ENCODE assay signal across 23 cellular contexts in the genomic region with DNA sequence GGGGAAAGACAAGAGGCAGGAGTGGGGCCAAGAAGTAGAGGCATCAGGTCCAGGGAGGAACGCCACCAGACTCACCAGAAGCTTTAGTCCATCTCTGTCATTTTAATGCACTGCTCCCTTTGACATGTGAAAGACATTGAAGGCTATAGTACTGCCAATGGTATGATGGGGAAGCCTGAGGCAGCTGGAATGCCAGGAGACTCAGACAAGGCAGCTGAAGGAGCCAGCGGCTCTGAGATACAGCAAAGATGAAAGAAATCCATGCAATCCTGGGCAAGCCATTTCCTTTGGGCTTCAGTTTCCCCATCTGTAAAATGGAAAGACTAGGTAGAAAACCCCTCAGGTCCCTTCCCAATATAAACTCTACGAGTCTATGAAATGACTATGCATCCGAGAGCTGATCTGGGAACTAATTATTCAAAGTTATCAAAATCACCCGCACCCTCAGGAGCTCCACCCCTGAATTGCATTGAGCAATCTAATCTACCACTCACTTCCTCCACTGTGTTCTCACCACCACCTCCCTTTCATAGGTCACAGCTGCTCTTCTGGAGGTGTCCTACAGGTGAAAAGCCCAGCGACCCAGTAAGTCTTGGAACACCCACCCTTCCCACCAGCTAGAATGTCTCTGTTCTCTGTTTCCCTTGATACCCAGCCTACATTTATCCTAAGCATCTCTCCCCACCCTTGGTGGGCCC. TPM values are rescaled to one million over a fixed set of nuclear protein-coding genes. Genes with fewer than 3 reads are reported as not detected.
A peak's percentile ranks its signal among the peaks of the same experiment; 100 is the strongest.
DNase-seq lines count a peak whose midpoint lies in the region; ATAC-seq, FAIRE-seq and TF ChIP-seq lines count a peak whose summit lies in the region.
"Had no signal": no experiment of that assay in that cellular context is flagged by ENCODE, and none has a peak within 500 bp of the region (broad histone marks: within the 10 kb centered on the region; RNA-seq: fewer than 3 reads in every experiment).

No MANE protein-coding gene starts in this region.

- H3K4me1 ChIP-seq in small intestine (ENCODE audit: control insufficient read depth in 2 of 2, insufficient read depth in 1 of 2, low read depth in 1 of 2, low read length in 1 of 2), result no peaks in the 10 kb centered on the region
- H3K4me1 ChIP-seq: gastrocnemius medialis had no signal

- H3K4me3 ChIP-seq in HL-60 (replicated peaks; ENCODE audit: insufficient read depth, low read length) (0 out of 2 replicates have a peak overlapping the region, but pooled peaks have one; percentile 3), small intestine (ENCODE audit: low read depth in 1 of 2, low read length in 2 of 2) (no peak overlapping the region)
- H3K4me3 ChIP-seq: gastrocnemius medialis had no signal

- peak in 1 of 2 experiments; percentile 55 for DNase-seq in HL-60 (ENCODE audit: low read depth in 1 of 2, low spot score in 1 of 2)
- DNase-seq in NOMO-1 treated with dmso at 0.1 percent for 144 hours (lab: John Stamatoyannopoulos, UW; ENCODE audit: unreplicated experiment), result peak; percentile 32
- DNase-seq in small intestine, result peak; percentile 41
- DNase-seq in NCI-H2029 (lab: John Stamatoyannopoulos, UW), result no peak
- DNase-seq in stimulated activated CD4-positive, alpha-beta T cell treated with anti-CD3 and anti-CD28 coated beads, Interleukin-4, amount 100 ng/mL, for 24 hours, result no peak
- no peak for DNase-seq in NK-92 (lab: John Stamatoyannopoulos, UW; ENCODE audit: unreplicated experiment)
- DNase-seq: activated CD4-positive, alpha-beta T cell treated with anti-CD3 and anti-CD28 coated beads for 48 hours; CD4-positive, alpha-beta T cell; effector CD4-positive, alpha-beta T cell; erythroblast; gastrocnemius medialis; GOT3; kidney; NCI-H1436; NCI-H510A treated with DMSO at 0.1 percent for 48 hours; occipital lobe; retina; T-helper 1 cell had no signal

- peak; percentile 72 for ATAC-seq in esophagus mucosa
- ATAC-seq: activated naive CD4-positive, alpha-beta T cell treated with anti-CD3 and anti-CD28 coated beads, Interleukin-2, amount 50 U/mL, for 72 hours; gastrocnemius medialis had no signal

- H3K27me3 ChIP-seq in HL-60 (ENCODE audit: insufficient read depth, poor library complexity, severe bottlenecking), result no peaks in the 10 kb centered on the region
- H3K27me3 ChIP-seq in small intestine (ENCODE audit: control insufficient read depth in 2 of 2, insufficient read depth in 2 of 2, low read length in 2 of 2), result no peaks in the 10 kb centered on the region

- WGBS in small intestine, 3 donors, result 28 to 67% (median 38%) methylated on average over 6 of the region's 6 CpGs

- H3K9me3 ChIP-seq in small intestine (ENCODE audit: control insufficient read depth, low read depth), result no peaks in the 10 kb centered on the region
- H3K9me3 ChIP-seq: gastrocnemius medialis had no signal

- no peaks in the 10 kb centered on the region for H3K36me3 ChIP-seq in small intestine (ENCODE audit: control insufficient read depth in 2 of 2, insufficient read depth in 2 of 2, low read length in 2 of 2)
- H3K36me3 ChIP-seq: gastrocnemius medialis had no signal

- no peak for TF ChIP-seq CTCF in HL-60 (IDR thresholded peaks at IDR 0.05; ENCODE audit: insufficient read depth, low read length)

- peak overlapping the region; percentile 13; the same call in 1 of the 2 replicates for H3K27ac ChIP-seq in HL-60 (replicated peaks)
- no peak overlapping the region for H3K27ac ChIP-seq in small intestine (ENCODE audit: low read depth in 1 of 2, low read length in 1 of 2)
- H3K27ac ChIP-seq: gastrocnemius medialis had no signal

- no peak for FAIRE-seq in small intestine (lab: Jason Lieb, UNC)
- FAIRE-seq: kidney had no signal

RNA-seq across cellular contexts. Expression of a gene that starts 3.1 kb away (rescaled TPM):
- total RNA-seq in esophagus mucosa, result 18.7 TPM
- under 1 TPM in 2 of 3 donors, not detected in 1; 0.04 to 0.45 TPM for polyA plus RNA-seq in small intestine
- total RNA-seq: CD4-positive, alpha-beta T cell; cerebellum; lung microvascular endothelial cell had no signal

RNA-seq across cellular contexts. Expression of a gene that starts 37.8 kb away (rescaled TPM):
- 0.72 TPM for total RNA-seq in esophagus mucosa
- polyA plus RNA-seq in small intestine, result under 1 TPM in 2 of 3 donors, not detected in 1; 0.03 to 0.22 TPM
- total RNA-seq: activated naive CD4-positive, alpha-beta T cell treated with anti-CD3 and anti-CD28 coated beads, Interleukin-2, amount 50 U/mL, for 72 hours; cerebellum; lung microvascular endothelial cell; occipital lobe; ureter had no signal

RNA-seq across cellular contexts. Expression of a gene that starts 59.9 kb away (rescaled TPM):
- total RNA-seq in esophagus mucosa, result 0.12 TPM
- polyA plus RNA-seq in small intestine, result under 1 TPM in 2 of 3 donors, not detected in 1; 0.22 to 0.25 TPM
- total RNA-seq: cerebellum, lung microvascular endothelial cell had no signal

Comparison
In these comparisons a context has a peak if more than half of its experiments do, and no peak if none do; other contexts are left out.
1. DNase-seq: peak in NOMO-1 treated with dmso at 0.1 percent for 144 hours (single experiment) and small intestine (single experiment); none in NCI-H2029 (single experiment), stimulated activated CD4-positive, alpha-beta T cell treated with anti-CD3 and anti-CD28 coated beads, Interleukin-4, amount 100 ng/mL, for 24 hours (single experiment) and NK-92 (single experiment).